ENCODE assay signal across 8 cellular contexts in genomic region chr1:109792056-109792831, GRCh38. TPM values are rescaled to one million over a fixed set of nuclear protein-coding genes. Genes with fewer than 3 reads are reported as not detected.
DNase-seq lines count a peak whose midpoint lies in the region; ATAC-seq, FAIRE-seq and TF ChIP-seq lines count a peak whose summit lies in the region.

No MANE protein-coding gene starts in this region.

- H4K20me1 ChIP-seq in H1 (replicated peaks in 1 of 2; ENCODE audit: control insufficient read depth in 1 of 2, insufficient read depth in 2 of 2, low read length in 2 of 2): no peaks in the 10 kb centered on the region

- H3K79me1 ChIP-seq in H1 (ENCODE audit: low read depth, low read length): no peaks in the 10 kb centered on the region

- peak overlapping the region; percentile 86 for H3K4me2 ChIP-seq in A549
- peak overlapping the region in 1 of 2 experiments; percentile 19; a peak in 2 of 4 replicates for H3K4me2 ChIP-seq in H1 (ENCODE audit: insufficient read depth in 1 of 2, low read depth in 2 of 2, low read length in 2 of 2)

- TF ChIP-seq EP300 in A549 (IDR thresholded peaks at IDR 0.05) (peak; percentile 21 to 59; a peak in 2 of 5 replicates), H1 (IDR thresholded peaks at IDR 0.05; ENCODE audit: borderline replicate concordance in 1 of 2, low read depth in 2 of 2, low read length in 2 of 2) (no peak)

- no peak overlapping the region for H3K56ac ChIP-seq in H1 (replicated peaks; ENCODE audit: insufficient read length, low read depth, low read length)

- intact Hi-C loops in uterus (cut with DNase I; ENCODE audit: low total_unique reads): no loop called here

- no peak overlapping the region for H2BK15ac ChIP-seq in H1 (ENCODE audit: low read length)

- WGBS in A549 (ENCODE audit: missing lambda C conversion rate): 16% methylated on average over 11 of the region's 18 CpGs
- WGBS in H1 (ENCODE audit: extremely low coverage in 1 of 2, insufficient coverage in 1 of 2, insufficient read length in 1 of 2, insufficient replicate concordance in 2 of 2, low coverage in 1 of 2, low lambda C conversion rate in 2 of 2, missing lambda C conversion rate in 1 of 2), 2 experiments: 65% methylated on average over 16 of the region's 18 CpGs; no CpG with 5 or more reads in 1 of the 2 experiments

- H3K4me3 ChIP-seq in A549 (no peak overlapping the region), RWPE2 (ENCODE audit: severe bottlenecking) (no peak overlapping the region), H1 (ENCODE audit: extremely low read depth in 1 of 4, insufficient read depth in 2 of 4, low read depth in 3 of 4, low read length in 4 of 4) (no peak overlapping the region), uterus (no peak overlapping the region)

- peak overlapping the region; percentile 98 for H3K27ac ChIP-seq in A549
- H3K27ac ChIP-seq in RWPE2 (ENCODE audit: poor library complexity, severe bottlenecking): no peak overlapping the region
- peak overlapping the region; percentile 18; the same call in 1 of the 2 replicates for H3K27ac ChIP-seq in H1 (ENCODE audit: low read depth, low read length)
- H3K27ac ChIP-seq in uterus: peak overlapping the region in 1 of 2 donors; percentile 32

- H2AFZ ChIP-seq in H1 (ENCODE audit: low read length): 0 out of 2 replicates have a peak overlapping the region, but pooled peaks have one; percentile 66

- H4K5ac ChIP-seq in H1 (ENCODE audit: insufficient read length, low read depth, low read length): no peak overlapping the region

- H3K9ac ChIP-seq in H1 (replicated peaks in 1 of 4; ENCODE audit: extremely low read depth in 1 of 4, low read depth in 3 of 4, low read length in 3 of 4): no peak overlapping the region; a peak in 1 of 7 replicates

- H3K23me2 ChIP-seq in H1 (ENCODE audit: low read depth, low read length): no peaks in the 10 kb centered on the region

- H2BK20ac ChIP-seq in H1 (ENCODE audit: low read length): 0 out of 2 replicates have a peak overlapping the region, but pooled peaks have one; percentile 63

- H3K23ac ChIP-seq in H1 (ENCODE audit: insufficient read length): no peak overlapping the region

- H3K14ac ChIP-seq in H1 (ENCODE audit: insufficient read length): no peak overlapping the region

- 0 out of 2 replicates have a peak overlapping the region, but pooled peaks have one; percentile 2 for H2BK5ac ChIP-seq in H1 (ENCODE audit: low read depth, low read length)

- POLR2A ChIA-PET in A549 (lab: Yijun Ruan, JAX): interaction anchor here (0.7 to 1.9 kb wide), 4 partner anchors 138 to 192 kb away, joined by 3 to 14 read pairs (median 5); partner anchors contain the start of gene AHCYL1
- POLR2A ChIA-PET in H1 (lab: Charles Lee; ENCODE audit: partially characterized antibody): interaction anchor here (0.8 to 2.4 kb wide), 6 partner anchors 9 to 193 kb away, joined by 3 to 10 read pairs (median 4); partner anchors contain the start of gene AHCYL1

- peak overlapping the region; percentile 54 for H4K8ac ChIP-seq in H1 (ENCODE audit: extremely low read depth, insufficient read depth, low read length)

- FAIRE-seq in A549 (lab: Jason Lieb, UNC) (no peak), H1 (lab: Jason Lieb, UNC) (no peak)

- H3K4me1 ChIP-seq in A549 (peaks cover 71% of the 10 kb centered on the region), RWPE2 (ENCODE audit: insufficient read depth, poor library complexity, severe bottlenecking) (peaks cover 39% of the 10 kb centered on the region), H1 (replicated peaks in 1 of 4; ENCODE audit: control insufficient read depth in 3 of 4, insufficient read depth in 4 of 4, low read length in 3 of 4) (peaks cover 0 to 18% (median 7%) of the 10 kb centered on the region in 4 experiments; a peak in 6 of 7 replicates), uterus (peaks cover 0 to 18% of the 10 kb centered on the region in 2 donors)

- ATAC-seq in A549 (peak; percentile 68 to 85), RWPE2 (ENCODE audit: low read depth) (peak; percentile 65), HG03457 (IDR thresholded peaks at IDR 0.05; ENCODE audit: unreplicated experiment) (no peak), GM21447 (IDR thresholded peaks at IDR 0.05; ENCODE audit: unreplicated experiment) (no peak)

- H3K18ac ChIP-seq in H1 (ENCODE audit: extremely low read depth, low read length): peak overlapping the region; percentile 9

- H3K27me3 ChIP-seq in RWPE2 (ENCODE audit: insufficient read depth, poor library complexity, severe bottlenecking) (no peaks in the 10 kb centered on the region), H1 (replicated peaks in 1 of 4; ENCODE audit: control insufficient read depth in 3 of 4, extremely low read depth in 1 of 4, insufficient read depth in 3 of 4, low read length in 3 of 4) (peaks cover 0 to 3% (median 2%) of the 10 kb centered on the region in 4 experiments; a peak in 2 of 7 replicates), uterus (no peaks in the 10 kb centered on the region)

- TF ChIP-seq POLR2A in A549 (IDR thresholded peaks at IDR 0.05; ENCODE audit: low read length): no peak
- TF ChIP-seq POLR2A in H1 (IDR thresholded peaks at IDR 0.05; ENCODE audit: control extremely low read depth in 1 of 2, low read depth in 2 of 2, low read length in 2 of 2): no peak
- TF ChIP-seq POLR2A in uterus (IDR thresholded peaks at IDR 0.05): no peak

- TF ChIP-seq CTCF in A549 (IDR thresholded peaks at IDR 0.05) (peak; percentile 51), RWPE2 (IDR thresholded peaks at IDR 0.05; ENCODE audit: poor library complexity, severe bottlenecking) (peak; percentile 51), H1 (IDR thresholded peaks at IDR 0.05; ENCODE audit: control extremely low read depth in 1 of 3, insufficient read depth in 1 of 3, low read depth in 1 of 3, low read length in 3 of 3) (peak in 2 of 3 experiments; percentile 29 to 38; a peak in 2 of 4 replicates), uterus (IDR thresholded peaks at IDR 0.05) (peak in 3 of 4 experiments; percentile 17 to 27 (median 25))

- CTCF ChIA-PET in A549 (lab: Yijun Ruan, JAX) (interaction anchor here (0.6 to 28.1 kb wide), 24 partner anchors 9 to 333 kb away, joined by 3 to 969 read pairs (median 4); partner anchors contain the start of gene AHCYL1), H1 (lab: Charles Lee; ENCODE audit: partially characterized antibody) (interaction anchor here (0.7 to 27.2 kb wide), 26 partner anchors 9 to 375 kb away, joined by 3 to 700 read pairs (median 4); partner anchors contain the start of gene AHCYL1)

- H2BK120ac ChIP-seq in H1 (replicated peaks; ENCODE audit: low read depth, low read length): no peak overlapping the region

- no peaks in the 10 kb centered on the region for H3K36me3 ChIP-seq in RWPE2 (ENCODE audit: low read depth)
- H3K36me3 ChIP-seq in H1 (ENCODE audit: control insufficient read depth in 2 of 4, insufficient read depth in 4 of 4, low read length in 3 of 4): no peaks in the 10 kb centered on the region
- no peaks in the 10 kb centered on the region for H3K36me3 ChIP-seq in uterus

- H3K9me3 ChIP-seq in A549: no peaks in the 10 kb centered on the region
- H3K9me3 ChIP-seq in RWPE2 (ENCODE audit: severe bottlenecking): no peaks in the 10 kb centered on the region
- no peaks in the 10 kb centered on the region for H3K9me3 ChIP-seq in H1 (ENCODE audit: insufficient read depth in 2 of 2, low read depth in 1 of 2, low read length in 1 of 2)
- H3K9me3 ChIP-seq in uterus: no peaks in the 10 kb centered on the region

- H2AK5ac ChIP-seq in H1 (ENCODE audit: low read depth, low read length): no peak overlapping the region

- H3K4ac ChIP-seq in H1 (replicated peaks; ENCODE audit: insufficient read length, low read depth, low read length): no peak overlapping the region

- peak overlapping the region; percentile 73; the same call in 1 of the 2 replicates for H2BK12ac ChIP-seq in H1 (ENCODE audit: low read depth, low read length)

- DNase-seq in A549 (ENCODE audit: low read depth in 1 of 2, low spot score in 1 of 2): peak; percentile 75 to 89
- DNase-seq in GM04504 (ENCODE audit: low read depth): peak; percentile 91
- peak; percentile 83 for DNase-seq in RWPE2 (ENCODE audit: low spot score)
- DNase-seq in H1 (ENCODE audit: low read depth in 1 of 2, low spot score in 2 of 2): peak in 1 of 2 experiments; percentile 62
- DNase-seq in medulla oblongata (ENCODE audit: extremely low spot score): peak; percentile 91
- peak; percentile 71 to 77 for DNase-seq in uterus

- no peaks in the 10 kb centered on the region for H3K79me2 ChIP-seq in H1 (ENCODE audit: control insufficient read depth in 1 of 2, insufficient read depth in 2 of 2, low read length in 2 of 2)

- TF ChIP-seq RAD21 in A549 (conservative IDR thresholded peaks at IDR 0.05 in 1 of 2, IDR thresholded peaks at IDR 0.05 in 1 of 2) (peak; percentile 87 to 88), H1 (IDR thresholded peaks at IDR 0.05 in 1 of 2, conservative IDR thresholded peaks at IDR 0.05 in 1 of 2; ENCODE audit: low read depth in 2 of 2, low read length in 2 of 2) (peak; percentile 47 to 64; a peak in 3 of 4 replicates)

- H4K91ac ChIP-seq in H1 (replicated peaks; ENCODE audit: insufficient read length, low read length): no peak overlapping the region

RNA-seq across cellular contexts. Expression of gene EPS8L3, which starts 28.5 kb away (rescaled TPM):
- polyA plus RNA-seq in A549 (2011; rRNA removed) (5.1 and 7.4 TPM in 2 replicates), A549 (2017; fragmentation: RNase III; extraction: RNeasy Plus Mini Kit Qiagen cat#74134 plus additional on column Dnase treatment) (1.4 to 3.3 TPM (median 2.4 TPM) in 3 replicates), H1 (2011; rRNA removed) (not detected in 2 replicates)
- polyA plus RNA-seq in A549 (2012; cell fraction: cytosol; rRNA removed): 1.3 and 1.5 TPM in 2 replicates
- 8.6 and 9.1 TPM in 2 replicates for polyA plus RNA-seq in A549 (2012; cell fraction: nucleus; rRNA removed)
- 7.1 and 7.4 TPM in 2 replicates for polyA minus RNA-seq in A549 (2011; rRNA and poly(A)+ RNA removed)
- total RNA-seq in H1 (2021; fragmentation: NEBNext Ultra II Directional; extraction: Animal tissue kit (Norgen Biotek cat#: 25700)): not detected in 2 replicates
- polyA plus RNA-seq in H1 (2011; cell fraction: cytosol; rRNA removed): 0.09 TPM
- polyA plus RNA-seq in H1 (2011; cell fraction: nucleus; rRNA removed): not detected
- not detected in 4 replicates for polyA plus RNA-seq in H1 (2012, experiment 1 of 2)
- polyA plus RNA-seq in H1 (2012, experiment 2 of 2): not detected
- not detected for polyA plus RNA-seq in H1 (2013, experiment 1 of 2)
- not detected for polyA plus RNA-seq in H1 (2013, experiment 2 of 2)
- polyA minus RNA-seq in H1 (2011; rRNA and poly(A)+ RNA removed): not detected in 2 replicates
- not detected for polyA minus RNA-seq in H1 (2011; cell fraction: cytosol; rRNA and poly(A)+ RNA removed)
- not detected for polyA minus RNA-seq in H1 (2011; cell fraction: nucleus; rRNA and poly(A)+ RNA removed)
- under 1 TPM in 2 of 4 donors, not detected in 2; 0.26 to 0.29 TPM for total RNA-seq in uterus

RNA-seq across cellular contexts. Expression of gene GSTM3, which starts 51.4 kb away (rescaled TPM):
- polyA plus RNA-seq in A549 (2011; rRNA removed) (55.7 and 67.6 TPM in 2 replicates), A549 (2017; fragmentation: RNase III; extraction: RNeasy Plus Mini Kit Qiagen cat#74134 plus additional on column Dnase treatment) (39.8 to 44.1 TPM (median 43.0 TPM) in 3 replicates), H1 (2011; rRNA removed) (3.0 and 5.1 TPM in 2 replicates)
- 29.1 and 30.9 TPM in 2 replicates for polyA plus RNA-seq in A549 (2012; cell fraction: cytosol; rRNA removed)
- polyA plus RNA-seq in A549 (2012; cell fraction: nucleus; rRNA removed): 13.2 and 19.5 TPM in 2 replicates
- polyA minus RNA-seq in A549 (2011; rRNA and poly(A)+ RNA removed): 15.9 and 18.2 TPM in 2 replicates
- total RNA-seq in H1 (2021; fragmentation: NEBNext Ultra II Directional; extraction: Animal tissue kit (Norgen Biotek cat#: 25700)): 2.2 and 4.3 TPM in 2 replicates
- 6.3 TPM for polyA plus RNA-seq in H1 (2011; cell fraction: cytosol; rRNA removed)
- polyA plus RNA-seq in H1 (2011; cell fraction: nucleus; rRNA removed): 2.9 TPM
- 4.2 to 7.7 TPM (median 6.0 TPM) in 4 replicates for polyA plus RNA-seq in H1 (2012, experiment 1 of 2)
- polyA plus RNA-seq in H1 (2012, experiment 2 of 2): 2.0 TPM
- 4.0 TPM for polyA plus RNA-seq in H1 (2013, experiment 1 of 2)
- 5.0 TPM for polyA plus RNA-seq in H1 (2013, experiment 2 of 2)
- polyA minus RNA-seq in H1 (2011; rRNA and poly(A)+ RNA removed): 7.7 and 11.4 TPM in 2 replicates
- 4.3 TPM for polyA minus RNA-seq in H1 (2011; cell fraction: cytosol; rRNA and poly(A)+ RNA removed)
- 5.0 TPM for polyA minus RNA-seq in H1 (2011; cell fraction: nucleus; rRNA and poly(A)+ RNA removed)
- 100 to 1,000 TPM in 1 of 4 donors, 10 to 100 TPM in 3; 39.1 to 104 (median 61.0) TPM for total RNA-seq in uterus

Comparison
In these comparisons a context has a peak if more than half of its experiments do, and no peak if none do; other contexts are left out.
1. ATAC-seq: peak in A549 (2 of 2) and RWPE2 (single experiment); none in HG03457 (single experiment) and GM21447 (single experiment).
2. Of the 18 proteins assayed by ChIP-seq in both H1 and A549: peak only in H1: none; only in A549: EP300 and MAX; in both: CTCF, MAFK and RAD21; in neither: 12; mixed calls (peak in some experiments, not most) for 1.
3. Peak in every context shown above with its lines, with median percentiles within 50 percentile points of each other: CTCF ChIP-seq.